ENCODE assay signal across 21 cellular contexts in the genomic region with DNA sequence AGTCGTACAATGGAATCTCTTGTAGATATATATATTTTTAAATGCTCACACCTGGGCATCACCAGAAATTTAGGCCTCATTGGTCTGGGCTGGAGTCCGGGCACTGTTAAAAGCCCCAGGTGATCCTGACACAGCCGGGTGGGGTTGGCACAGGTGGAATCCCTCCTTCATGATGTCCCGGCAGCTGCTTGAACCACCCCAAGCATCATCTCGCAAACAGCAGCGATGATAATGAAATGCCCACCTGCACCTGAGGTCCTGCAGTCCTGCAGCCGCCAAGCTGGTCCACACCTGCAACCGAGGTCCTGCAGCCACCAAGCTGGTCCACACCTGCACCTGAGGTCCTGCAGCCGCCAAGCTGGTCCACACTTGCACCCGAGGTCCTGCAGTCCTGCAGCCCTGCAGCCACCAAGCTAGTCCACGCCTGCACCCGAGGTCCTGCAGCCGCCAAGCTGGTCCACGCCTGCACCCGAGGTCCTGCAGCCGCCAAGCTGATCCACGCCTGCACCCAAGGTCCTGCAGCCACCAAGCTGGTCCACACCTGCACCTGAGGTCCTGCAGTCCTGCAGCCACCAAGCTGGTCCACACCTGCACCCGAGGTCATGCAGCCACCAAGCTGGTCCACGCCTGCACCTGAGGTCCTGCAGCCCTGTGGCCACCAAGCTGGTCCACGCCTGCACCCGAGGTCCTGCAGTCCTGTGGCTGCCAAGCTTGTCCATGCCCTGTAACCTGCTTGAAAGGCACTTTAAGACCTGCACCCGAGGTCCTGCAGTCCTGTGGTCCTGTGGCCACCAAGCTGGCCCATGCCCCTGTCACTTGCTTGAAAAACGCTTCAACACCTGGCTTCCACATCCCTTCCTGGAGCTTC.
A peak's percentile ranks its signal among the peaks of the same experiment; 100 is the strongest.
DNase-seq lines count a peak whose midpoint lies in the region; ATAC-seq, FAIRE-seq and TF ChIP-seq lines count a peak whose summit lies in the region.
"Had no signal": no experiment of that assay in that cellular context is flagged by ENCODE, and none has a peak within 500 bp of the region (broad histone marks: within the 10 kb centered on the region; RNA-seq: fewer than 3 reads in every experiment).

No MANE protein-coding gene starts in this region.

- TF ChIP-seq EP300 in suprapubic skin (IDR thresholded peaks at IDR 0.05) = no peak

- H3K9me3 ChIP-seq in left lung = peaks cover 0 to 8% of the 10 kb centered on the region in 2 donors
- H3K9me3 ChIP-seq in suprapubic skin = no peaks in the 10 kb centered on the region
- H3K9me3 ChIP-seq: body of pancreas, pancreas, SJCRH30 had no signal

- peak; percentile 53 for DNase-seq in cardiac septum (ENCODE audit: low spot score)
- no peak for DNase-seq in left ventricle myocardium superior
- DNase-seq in left lung = peak; percentile 24 to 54
- DNase-seq in suprapubic skin (ENCODE audit: low spot score in 2 of 2) = peak; percentile 40 to 64
- no peak for DNase-seq in germinal center (ENCODE audit: low spot score)
- no peak for DNase-seq in D721Med (ENCODE audit: insufficient read length, low spot score)
- DNase-seq: activated CD4-positive, alpha-beta T cell treated with anti-CD3 and anti-CD28 coated beads for 36 hours; effector memory CD4-positive, alpha-beta T cell; EL; foreskin fibroblast; Karpas-422; NCI-H1694 treated with DMSO at 0.1 percent for 48 hours; NCI-H524 treated with DMSO at 0.1 percent for 48 hours; right cardiac atrium; SJCRH30 had no signal

- H3K27ac ChIP-seq in left lung = no peak overlapping the region
- H3K27ac ChIP-seq in suprapubic skin = no peak overlapping the region
- H3K27ac ChIP-seq: body of pancreas, HL-60, pancreas, SJCRH30 had no signal

- 71% methylated on average over 6 of the region's 23 CpGs for WGBS in suprapubic skin

- ATAC-seq in left ventricle myocardium superior (no peak), left lung (no peak), GM21786 (IDR thresholded peaks at IDR 0.05; ENCODE audit: unreplicated experiment) (no peak)
- ATAC-seq: activated CD4-positive, alpha-beta T cell treated with anti-CD3 and anti-CD28 coated beads for 36 hours; body of pancreas; pancreas; right cardiac atrium had no signal

- no peaks in the 10 kb centered on the region for H3K36me3 ChIP-seq in left lung
- no peaks in the 10 kb centered on the region for H3K36me3 ChIP-seq in suprapubic skin
- H3K36me3 ChIP-seq: pancreas, SJCRH30 had no signal

- intact Hi-C loops in cardiac septum (cut with DNase I) (no loop called here), left ventricle myocardium superior (cut with micrococcal nuclease) (no loop called here), left lung (cut with DNase I) (no loop called here)

- H3K27me3 ChIP-seq in left lung (peaks cover 0 to 6% of the 10 kb centered on the region in 2 donors), suprapubic skin (peaks cover 29% of the 10 kb centered on the region)
- H3K27me3 ChIP-seq: body of pancreas, pancreas, SJCRH30 had no signal

- H3K4me3 ChIP-seq in left lung (no peak overlapping the region), suprapubic skin (no peak overlapping the region)
- H3K4me3 ChIP-seq: body of pancreas, pancreas, SJCRH30 had no signal

- no peak for TF ChIP-seq CTCF in left lung (IDR thresholded peaks at IDR 0.05)
- no peak for TF ChIP-seq CTCF in suprapubic skin (IDR thresholded peaks at IDR 0.05)
- no peak for TF ChIP-seq CTCF in D721Med (IDR thresholded peaks at IDR 0.05; ENCODE audit: insufficient read depth, missing control alignments)

- no peak for TF ChIP-seq POLR2A in suprapubic skin (IDR thresholded peaks at IDR 0.05)

- H3K4me1 ChIP-seq in left lung (peaks cover 0 to 13% of the 10 kb centered on the region in 2 donors), suprapubic skin (peaks cover 24% of the 10 kb centered on the region)
- H3K4me1 ChIP-seq: SJCRH30 had no signal

- no peak for FAIRE-seq in D721Med (lab: Jason Lieb, UNC)
- FAIRE-seq: pancreas, RCC 7860, TTC549 had no signal

Comparison
In these comparisons a context has a peak if more than half of its experiments do, and no peak if none do; other contexts are left out.
1. DNase-seq: peak in cardiac septum (single experiment), left lung (2 of 2) and suprapubic skin (2 of 2); none in left ventricle myocardium superior (single experiment), germinal center (single experiment) and D721Med (single experiment).